ENCODE assay signal across 17 cellular contexts in genomic region chr14:83779266-83779665, GRCh38.
DNase-seq lines count a peak whose midpoint lies in the region; ATAC-seq and TF ChIP-seq lines count a peak whose summit lies in the region.
"Had no signal": no experiment of that assay in that cellular context is flagged by ENCODE, and none has a peak within 500 bp of the region (broad histone marks: within the 10 kb centered on the region; RNA-seq: fewer than 3 reads in every experiment).

No MANE protein-coding gene starts in this region.

- no peaks in the 10 kb centered on the region; the same call in 1 of the 2 replicates for H3K9me3 ChIP-seq in PC-3 (ENCODE audit: low read length)
- H3K9me3 ChIP-seq: breast epithelium, left lung, tibial artery had no signal

- no peaks in the 10 kb centered on the region for H3F3A ChIP-seq in PC-3 (ENCODE audit: low read length, unreplicated experiment)

- POLR2A ChIA-PET in PC-3 (lab: Charles Lee; ENCODE audit: unreplicated experiment): no interaction called here

- H2AFZ ChIP-seq in PC-3 (ENCODE audit: low read length): no peak overlapping the region

- no peak overlapping the region for H3K27ac ChIP-seq in PC-3 (ENCODE audit: low read length)
- no peak overlapping the region for H3K27ac ChIP-seq in caudate nucleus (ENCODE audit: low read depth, low read length)
- H3K27ac ChIP-seq: breast epithelium, C4-2B, left lung, SK-N-MC, tibial artery had no signal

- intact Hi-C loops in PC-3 (cut with micrococcal nuclease): no loop called here

- CTCF ChIA-PET in PC-3 (lab: Charles Lee): no interaction called here

- H3K4me2 ChIP-seq in PC-3 (ENCODE audit: low read length): no peak overlapping the region

- H3K27me3 ChIP-seq in PC-3 (ENCODE audit: low read length): no peaks in the 10 kb centered on the region
- H3K27me3 ChIP-seq: breast epithelium, left lung, tibial artery had no signal

- no peaks in the 10 kb centered on the region for H3K4me1 ChIP-seq in PC-3 (ENCODE audit: insufficient read depth, low read length)
- H3K4me1 ChIP-seq: breast epithelium, left lung, tibial artery had no signal

- ATAC-seq in PC-3 (no peak), GM18868 (IDR thresholded peaks at IDR 0.05; ENCODE audit: unreplicated experiment) (no peak), HG03039 (IDR thresholded peaks at IDR 0.05; ENCODE audit: unreplicated experiment) (no peak)
- ATAC-seq: left lung had no signal

- TF ChIP-seq CTCF in PC-3 (conservative IDR thresholded peaks at IDR 0.05; ENCODE audit: low read depth, low read length) (no peak), epithelial cell of esophagus (IDR thresholded peaks at IDR 0.05; ENCODE audit: insufficient read depth, low read depth, low read length, missing control alignments) (no peak)

- H3K79me2 ChIP-seq in PC-3 (ENCODE audit: low read length): no peaks in the 10 kb centered on the region

- DNase-seq in GM04503 (ENCODE audit: low read depth): peak; percentile 23
- DNase-seq in PC-3: peak; percentile 61
- peak; percentile 20 for DNase-seq in epithelial cell of esophagus (ENCODE audit: low read depth)
- peak; percentile 59 for DNase-seq in renal cortical epithelial cell (ENCODE audit: low read depth)
- DNase-seq in NCI-H1694 (lab: John Stamatoyannopoulos, UW): no peak
- DNase-seq in caudate nucleus (lab: John Stamatoyannopoulos, UW): no peak
- DNase-seq: activated CD8-positive, alpha-beta memory T cell treated with anti-CD3 and anti-CD28 coated beads for 24 hours; activated effector memory CD4-positive, alpha-beta T cell treated with anti-CD3 and anti-CD28 coated beads, Interleukin-2, amount 50 U/mL, for 16 hours; hippocampal formation; left lung; NCI-H1048; tibial artery had no signal

- BruUV-seq in PC-3 (replicated peaks; lab: Mats Ljungman, UMichigan): no TSS peak

- H3K9ac ChIP-seq in PC-3 (ENCODE audit: low read length): no peak overlapping the region

- no peaks in the 10 kb centered on the region for H3K9me2 ChIP-seq in PC-3 (replicated peaks; ENCODE audit: low read length)

- H3K4me3 ChIP-seq in PC-3 (ENCODE audit: low read length) (no peak overlapping the region), epithelial cell of esophagus (ENCODE audit: low read length) (no peak overlapping the region)
- H3K4me3 ChIP-seq: breast epithelium, left lung, SK-N-MC, tibial artery had no signal

- H4K20me1 ChIP-seq in PC-3 (ENCODE audit: low read length): no peaks in the 10 kb centered on the region

- H3K36me3 ChIP-seq in PC-3 (ENCODE audit: low read depth, low read length): no peaks in the 10 kb centered on the region
- H3K36me3 ChIP-seq: breast epithelium, left lung, tibial artery had no signal

Comparison
In these comparisons a context has a peak if more than half of its experiments do, and no peak if none do; other contexts are left out.
1. DNase-seq: peak in GM04503 (single experiment), PC-3 (single experiment), epithelial cell of esophagus (single experiment) and renal cortical epithelial cell (single experiment); none in NCI-H1694 (single experiment) and caudate nucleus (0 of 61).